Comparison of ENCODE assay signal across 1 cellular context in genomic region chr17:11908711-11909146, GRCh38.
TF ChIP-seq lines count a peak whose summit lies in the region.

No MANE protein-coding gene starts in this region.

TF ChIP-seq in K562, 482 proteins besides CTCF, POLR2A, EP300 and RAD21 (continued from another document and continues in another):
- TF ChIP-seq RBM14 (IDR thresholded peaks at IDR 0.05; ENCODE audit: borderline replicate concordance, insufficient read depth, low read depth, low read length): no peak
- no peak for TF ChIP-seq SIRT6 (IDR thresholded peaks at IDR 0.05; ENCODE audit: low read depth, low read length)
- TF ChIP-seq HDGF (IDR thresholded peaks at IDR 0.05): no peak
- no peak for TF ChIP-seq SRSF3 (IDR thresholded peaks at IDR 0.05; ENCODE audit: insufficient read depth, low read length)
- TF ChIP-seq ELK3 (CRISPR knock-in tag; IDR thresholded peaks at IDR 0.05): no peak
- 0 out of 2 replicates have a peak, but pooled peaks have one; percentile 10 for TF ChIP-seq MTF1 (CRISPR knock-in tag; IDR thresholded peaks at IDR 0.05; ENCODE audit: borderline replicate concordance)
- no peak for TF ChIP-seq RBM39 (optimal IDR thresholded peaks at IDR 0.05; ENCODE audit: low read depth, low read length)
- TF ChIP-seq TGIF2 (CRISPR knock-in tag; IDR thresholded peaks at IDR 0.05): no peak
- no peak for TF ChIP-seq MAFF (IDR thresholded peaks at IDR 0.05; ENCODE audit: low read length)
- no peak for TF ChIP-seq HNRNPUL1 (IDR thresholded peaks at IDR 0.05; ENCODE audit: low read length)
- no peak for TF ChIP-seq RFX7 (CRISPR knock-in tag; IDR thresholded peaks at IDR 0.05)
- TF ChIP-seq THAP7 (CRISPR knock-in tag; IDR thresholded peaks at IDR 0.05): no peak
- TF ChIP-seq HLTF (IDR thresholded peaks at IDR 0.05): peak; percentile 97
- no peak for TF ChIP-seq YBX1 (IDR thresholded peaks at IDR 0.05)
- peak in 1 of 2 experiments; percentile 78; a peak in 1 of 4 replicates for TF ChIP-seq NONO (IDR thresholded peaks at IDR 0.05; ENCODE audit: low read depth in 2 of 2, low read length in 1 of 2)
- TF ChIP-seq BCL6 (CRISPR knock-in tag; IDR thresholded peaks at IDR 0.05): peak; percentile 84; the same call in 1 of the 2 replicates
- peak; percentile 80 for TF ChIP-seq TCF7L2 (IDR thresholded peaks at IDR 0.05; ENCODE audit: low read depth, low read length)
- TF ChIP-seq ZNF165 (CRISPR knock-in tag; IDR thresholded peaks at IDR 0.05; ENCODE audit: borderline replicate concordance): peak; percentile 47; the same call in 1 of the 2 replicates
- no peak for TF ChIP-seq CCAR2 (IDR thresholded peaks at IDR 0.05; ENCODE audit: low read depth, low read length)
- 0 out of 2 replicates have a peak, but pooled peaks have one; percentile 10 for TF ChIP-seq GMEB1 (CRISPR knock-in tag; IDR thresholded peaks at IDR 0.05)
- no peak for TF ChIP-seq HMG20B (CRISPR knock-in tag; IDR thresholded peaks at IDR 0.05)
- TF ChIP-seq NCOA6 (IDR thresholded peaks at IDR 0.05): no peak
- no peak for TF ChIP-seq RBM15 (IDR thresholded peaks at IDR 0.05; ENCODE audit: insufficient read depth, low read length)
- TF ChIP-seq ZNF318 (IDR thresholded peaks at IDR 0.05; ENCODE audit: borderline replicate concordance in 1 of 2, low read depth in 1 of 2): peak; percentile 29 to 33; a peak in 1 of 4 replicates
- peak; percentile 65; the same call in 1 of the 2 replicates for TF ChIP-seq DDX20 (tag; IDR thresholded peaks at IDR 0.05; ENCODE audit: low read depth)
- TF ChIP-seq NR1H2 (CRISPR knock-in tag; IDR thresholded peaks at IDR 0.05): no peak
- no peak for TF ChIP-seq ZNF347 (CRISPR knock-in tag; IDR thresholded peaks at IDR 0.05; ENCODE audit: low read depth)
- no peak for TF ChIP-seq PTBP1 (IDR thresholded peaks at IDR 0.05; ENCODE audit: low read depth, low read length)
- TF ChIP-seq NR0B1 (IDR thresholded peaks at IDR 0.05; ENCODE audit: partially characterized antibody): no peak
- no peak for TF ChIP-seq TFAM (CRISPR knock-in tag; conservative IDR thresholded peaks at IDR 0.05)
- peak; percentile 96 for TF ChIP-seq TARDBP (IDR thresholded peaks at IDR 0.05)
- no peak for TF ChIP-seq L3MBTL2 (IDR thresholded peaks at IDR 0.05)
- no peak for TF ChIP-seq NFXL1 (CRISPR knock-in tag; IDR thresholded peaks at IDR 0.05)
- TF ChIP-seq ZBTB7A (IDR thresholded peaks at IDR 0.05; ENCODE audit: borderline replicate concordance, control insufficient read depth, low read depth, low read length): no peak
- TF ChIP-seq DIDO1 (tag; IDR thresholded peaks at IDR 0.05; ENCODE audit: low read depth): peak; percentile 38; the same call in 1 of the 2 replicates
- no peak for TF ChIP-seq MIER1 (IDR thresholded peaks at IDR 0.05; ENCODE audit: low read depth)
- TF ChIP-seq NFATC3 (IDR thresholded peaks at IDR 0.05): peak; percentile 83; the same call in 1 of the 2 replicates
- 0 out of 2 replicates have a peak, but pooled peaks have one; percentile 10 for TF ChIP-seq IFI16 (CRISPR knock-in tag; IDR thresholded peaks at IDR 0.05)
- TF ChIP-seq MEF2A (IDR thresholded peaks at IDR 0.05; ENCODE audit: control insufficient read depth, low read depth, low read length): no peak
- no peak for TF ChIP-seq ZBTB8A (IDR thresholded peaks at IDR 0.05; ENCODE audit: partially characterized antibody)
- no peak for TF ChIP-seq ZNF3 (CRISPR knock-in tag; IDR thresholded peaks at IDR 0.05)
- no peak for TF ChIP-seq ZNF143 (CRISPR knock-in tag; IDR thresholded peaks at IDR 0.05)
- TF ChIP-seq POLR2AphosphoS5 (IDR thresholded peaks at IDR 0.05; ENCODE audit: control insufficient read depth, insufficient read depth, low read depth, low read length): peak; percentile 99
- peak; percentile 79 for TF ChIP-seq TCFL5 (CRISPR knock-in tag; conservative IDR thresholded peaks at IDR 0.05)
- TF ChIP-seq FOSL1 (tag; conservative IDR thresholded peaks at IDR 0.05): peak; percentile 82
- peak; percentile 96 for TF ChIP-seq BCOR (IDR thresholded peaks at IDR 0.05)
- peak; percentile 79 for TF ChIP-seq HMBOX1 (IDR thresholded peaks at IDR 0.05)
- TF ChIP-seq ZNF696 (CRISPR knock-in tag; conservative IDR thresholded peaks at IDR 0.05): no peak
- TF ChIP-seq YY1 (IDR thresholded peaks at IDR 0.05; ENCODE audit: borderline replicate concordance in 1 of 3, control insufficient read depth in 1 of 3, extremely low read depth in 1 of 3, insufficient read depth in 3 of 3, insufficient read length in 1 of 3, insufficient replicate concordance in 2 of 3, low read depth in 1 of 3, low read length in 2 of 3): peak in 2 of 3 experiments; percentile 24 to 83
- no peak for TF ChIP-seq CEBPG (CRISPR knock-in tag; IDR thresholded peaks at IDR 0.05)
- 0 out of 4 replicates have a peak, but pooled peaks of 1 of the 2 experiments have one; percentile 42 for TF ChIP-seq CEBPG (tag; conservative IDR thresholded peaks at IDR 0.05 in 1 of 2, IDR thresholded peaks at IDR 0.05 in 1 of 2)
- TF ChIP-seq ZNF316 (IDR thresholded peaks at IDR 0.05): no peak
- TF ChIP-seq PATZ1 (CRISPR knock-in tag; IDR thresholded peaks at IDR 0.05; ENCODE audit: borderline replicate concordance): no peak
- TF ChIP-seq ZFPM2 (CRISPR knock-in tag; IDR thresholded peaks at IDR 0.05): no peak
- TF ChIP-seq STAG1 (CRISPR knock-in tag; IDR thresholded peaks at IDR 0.05; ENCODE audit: borderline replicate concordance): no peak
- TF ChIP-seq BDP1 (IDR thresholded peaks at IDR 0.05; ENCODE audit: insufficient read depth, insufficient read length): no peak
- TF ChIP-seq ZNF695 (CRISPR knock-in tag; IDR thresholded peaks at IDR 0.05): no peak
